8 cellular contexts compared by ENCODE assay signal in the genomic region with DNA sequence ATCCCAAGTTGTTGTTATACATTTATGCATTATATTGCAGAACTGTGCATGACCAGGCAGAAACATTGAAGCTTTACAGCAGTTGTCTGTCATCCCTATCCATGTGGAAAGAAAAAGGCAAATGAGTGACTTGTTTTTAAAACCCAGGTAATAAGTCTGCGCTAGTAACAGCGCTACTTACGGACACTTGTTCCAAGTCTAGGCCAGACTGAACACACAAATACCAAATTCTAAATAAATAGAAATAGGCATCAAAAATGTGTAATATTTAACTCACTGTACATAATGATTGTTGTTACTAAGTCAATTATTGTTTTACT. TPM values are rescaled to one million over a fixed set of nuclear protein-coding genes. Genes with fewer than 3 reads are reported as not detected.
A peak's percentile ranks its signal among the peaks of the same experiment; 100 is the strongest.
DNase-seq lines count a peak whose midpoint lies in the region; ATAC-seq and TF ChIP-seq lines count a peak whose summit lies in the region.

No MANE protein-coding gene starts in this region.

- TF ChIP-seq CTCF in RWPE2 (IDR thresholded peaks at IDR 0.05; ENCODE audit: poor library complexity, severe bottlenecking) (no peak), fibroblast of lung (conservative IDR thresholded peaks at IDR 0.05 in 1 of 2, IDR thresholded peaks at IDR 0.05 in 1 of 2; ENCODE audit: low read depth in 1 of 2, low read length in 2 of 2) (no peak), GM13977 (IDR thresholded peaks at IDR 0.05; ENCODE audit: extremely low read depth, insufficient read depth, missing control alignments) (no peak)

- no peak for ATAC-seq in RWPE2 (ENCODE audit: low read depth)

- peak overlapping the region; percentile 85 for H3K9ac ChIP-seq in fibroblast of lung (ENCODE audit: insufficient read depth, low read length)

- peak overlapping the region; percentile 77 for H3K4me2 ChIP-seq in fibroblast of lung (ENCODE audit: extremely low read depth, insufficient read depth, low read length)

- H3K27ac ChIP-seq in RWPE2 (ENCODE audit: poor library complexity, severe bottlenecking) (peak overlapping the region; percentile 15), fibroblast of lung (ENCODE audit: insufficient read depth, low read length) (peak overlapping the region; percentile 97)

- peak overlapping the region; percentile 87 for H2AFZ ChIP-seq in fibroblast of lung (ENCODE audit: low read length)

- no peaks in the 10 kb centered on the region for H3K79me2 ChIP-seq in fibroblast of lung (ENCODE audit: control insufficient read depth, insufficient read depth, low read length)

- H4K20me1 ChIP-seq in fibroblast of lung (ENCODE audit: control insufficient read depth, extremely low read depth, insufficient read depth, low read length): no peaks in the 10 kb centered on the region

- no peaks in the 10 kb centered on the region for H3K36me3 ChIP-seq in RWPE2 (ENCODE audit: low read depth)
- no peaks in the 10 kb centered on the region for H3K36me3 ChIP-seq in fibroblast of lung (ENCODE audit: control insufficient read depth, insufficient read depth, low read length)

- in situ Hi-C loops in GM13977 (cut with MboI; ENCODE audit: low pct_unique_long_range_greater_than_20kb, low sequenced_read_pairs, unreplicated experiment): no loop called here

- no peaks in the 10 kb centered on the region for H3K4me1 ChIP-seq in RWPE2 (ENCODE audit: insufficient read depth, poor library complexity, severe bottlenecking)
- no peaks in the 10 kb centered on the region for H3K4me1 ChIP-seq in fibroblast of lung (ENCODE audit: control insufficient read depth, extremely low read depth, insufficient read depth, low read length)

- DNase-seq in RWPE2 (ENCODE audit: low spot score): no peak
- DNase-seq in fibroblast of lung (ENCODE audit: low read depth in 2 of 2): no peak
- peak; percentile 66 for DNase-seq in renal cortical epithelial cell (ENCODE audit: low read depth)
- no peak for DNase-seq in GM13977 (ENCODE audit: low spot score)
- DNase-seq in HT-29 (ENCODE audit: low spot score): no peak
- no peak for DNase-seq in NCI-H2029 (lab: John Stamatoyannopoulos, UW)
- no peak for DNase-seq in DMS 273 treated with DMSO at 0.1 percent for 48 hours (lab: John Stamatoyannopoulos, UW)

- H3K9me3 ChIP-seq in RWPE2 (ENCODE audit: severe bottlenecking): no peaks in the 10 kb centered on the region
- H3K9me3 ChIP-seq in fibroblast of lung (ENCODE audit: control insufficient read depth, insufficient read depth, low read depth, low read length): no peaks in the 10 kb centered on the region

- H3K27me3 ChIP-seq in RWPE2 (ENCODE audit: insufficient read depth, poor library complexity, severe bottlenecking) (no peaks in the 10 kb centered on the region), fibroblast of lung (ENCODE audit: control insufficient read depth, insufficient read depth, low read length) (no peaks in the 10 kb centered on the region)

- peak overlapping the region; percentile 72; the same call in 1 of the 2 replicates for H3K4me3 ChIP-seq in GM08714 (ENCODE audit: low read length)
- peak overlapping the region; percentile 70 for H3K4me3 ChIP-seq in RWPE2 (ENCODE audit: severe bottlenecking)
- peak overlapping the region; percentile 65 to 99 (median 91) for H3K4me3 ChIP-seq in fibroblast of lung (replicated peaks in 1 of 4; ENCODE audit: control extremely low read depth in 1 of 4, insufficient read depth in 1 of 4, low read depth in 3 of 4, low read length in 4 of 4)

RNA-seq across cellular contexts. Expression of gene MAML3, which starts 0.5 kb away (rescaled TPM):
- total RNA-seq in fibroblast of lung (2.0 and 2.1 TPM in 2 replicates), renal cortical epithelial cell (0.17 and 2.0 TPM in 2 replicates)
- polyA plus RNA-seq in fibroblast of lung: 2.6 and 2.8 TPM in 2 replicates
- 1.2 and 1.9 TPM in 2 replicates for polyA plus RNA-seq in fibroblast of lung (2012)
- 1.3 and 3.6 TPM in 2 replicates for polyA minus RNA-seq in fibroblast of lung (ENCODE audit: low replicate concordance)
- 8.6 and 11.8 TPM in 2 replicates for total RNA-seq in HT-29 (2014; rRNA removed; shearing (Covaris generic))
